13 cellular contexts compared by ENCODE assay signal in the genomic region with DNA sequence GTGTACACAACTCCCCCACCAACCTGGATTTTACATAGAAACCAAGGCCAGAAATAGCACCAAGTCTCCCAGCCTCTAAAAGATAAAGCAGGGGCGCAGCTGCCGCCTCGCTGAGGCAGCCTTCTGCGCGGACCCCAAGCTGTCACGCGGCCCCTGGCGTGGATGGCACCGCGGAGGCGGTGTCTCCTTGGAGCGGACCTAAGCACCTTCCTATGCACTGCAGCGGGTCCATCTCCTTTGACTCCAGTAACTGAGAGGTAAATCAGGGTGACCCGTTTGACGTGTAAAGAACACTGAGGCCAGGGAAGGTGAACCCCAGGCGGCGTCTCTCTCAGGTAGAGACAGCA. TPM values are rescaled to one million over a fixed set of nuclear protein-coding genes. Genes with fewer than 3 reads are reported as not detected.
DNase-seq lines count a peak whose midpoint lies in the region; ATAC-seq and TF ChIP-seq lines count a peak whose summit lies in the region.
"Had no signal": no experiment of that assay in that cellular context is flagged by ENCODE, and none has a peak within 500 bp of the region (broad histone marks: within the 10 kb centered on the region; RNA-seq: fewer than 3 reads in every experiment).

No MANE protein-coding gene starts in this region.

- H3K27me3 ChIP-seq in mucosa of stomach (ENCODE audit: control insufficient read depth, insufficient read depth, low read length) (peaks cover 19% of the 10 kb centered on the region), suprapubic skin (no peaks in the 10 kb centered on the region)

- TF ChIP-seq EP300 in suprapubic skin (IDR thresholded peaks at IDR 0.05): no peak

- ATAC-seq in GM18873 (IDR thresholded peaks at IDR 0.05; ENCODE audit: low FRiP score, unreplicated experiment) (no peak), GM19023 (IDR thresholded peaks at IDR 0.05; ENCODE audit: unreplicated experiment) (no peak), GM21786 (IDR thresholded peaks at IDR 0.05; ENCODE audit: unreplicated experiment) (no peak)

- peaks cover 19% of the 10 kb centered on the region for H3K4me1 ChIP-seq in mucosa of stomach (ENCODE audit: control insufficient read depth, insufficient read depth, low read length)
- peaks cover 48% of the 10 kb centered on the region for H3K4me1 ChIP-seq in suprapubic skin

- TF ChIP-seq POLR2A in suprapubic skin (IDR thresholded peaks at IDR 0.05): no peak

- DNase-seq in epithelial cell of proximal tubule (ENCODE audit: low read depth) (no peak), suprapubic skin (ENCODE audit: low spot score in 2 of 2) (no peak), NCI-H2196 (lab: John Stamatoyannopoulos, UW; ENCODE audit: unreplicated experiment) (no peak)
- DNase-seq: activated CD4-positive, alpha-beta T cell treated with anti-CD3 and anti-CD28 coated beads, Interleukin-2, amount 10 ng/mL, durations not matched to agents 24 days and 14 days; activated naive CD4-positive, alpha-beta T cell treated with anti-CD3 and anti-CD28 coated beads for 36 hours; DND-41; effector CD4-positive, alpha-beta T cell; NCI-H345 had no signal

- H3K36me3 ChIP-seq in mucosa of stomach (ENCODE audit: control insufficient read depth, insufficient read depth, low read length) (no peaks in the 10 kb centered on the region), suprapubic skin (no peaks in the 10 kb centered on the region)

- H3K9ac ChIP-seq in mucosa of stomach (ENCODE audit: low read length): peak overlapping the region; percentile 63

- 61% methylated on average over 17 of the region's 17 CpGs for WGBS in suprapubic skin

- H3K27ac ChIP-seq in VCaP (peak overlapping the region; percentile 81), suprapubic skin (peak overlapping the region; percentile 61)

- H3K4me3 ChIP-seq in epithelial cell of proximal tubule (ENCODE audit: low read depth, low read length): peak overlapping the region; percentile 42
- H3K4me3 ChIP-seq in mucosa of stomach (ENCODE audit: low read length): peak overlapping the region; percentile 12
- H3K4me3 ChIP-seq in suprapubic skin: peak overlapping the region; percentile 36

- TF ChIP-seq CTCF in VCaP (conservative IDR thresholded peaks at IDR 0.05): no peak
- TF ChIP-seq CTCF in epithelial cell of proximal tubule (conservative IDR thresholded peaks at IDR 0.05; ENCODE audit: low read depth, low read length): no peak
- TF ChIP-seq CTCF in suprapubic skin (IDR thresholded peaks at IDR 0.05): no peak

- H3K9me3 ChIP-seq in mucosa of stomach (ENCODE audit: control insufficient read depth, low read length) (no peaks in the 10 kb centered on the region), suprapubic skin (no peaks in the 10 kb centered on the region)

RNA-seq across cellular contexts. Expression of a gene that starts 17.0 kb away (rescaled TPM):
- 5.7 and 6.8 TPM in 2 replicates for total RNA-seq in epithelial cell of proximal tubule
- total RNA-seq in suprapubic skin: 1 to 10 TPM; 2.6 to 8.1 (median 3.7) TPM
